Comparison of ENCODE assay signal across 11 cellular contexts in genomic region chr3:113743006-113743639, GRCh38. TPM values are rescaled to one million over a fixed set of nuclear protein-coding genes. Genes with fewer than 3 reads are reported as not detected.
A peak's percentile ranks its signal among the peaks of the same experiment; 100 is the strongest.
DNase-seq lines count a peak whose midpoint lies in the region; ATAC-seq, FAIRE-seq and TF ChIP-seq lines count a peak whose summit lies in the region.
"Had no signal": no experiment of that assay in that cellular context is flagged by ENCODE, and none has a peak within 500 bp of the region (broad histone marks: within the 10 kb centered on the region; RNA-seq: fewer than 3 reads in every experiment).

No MANE protein-coding gene starts in this region.

- no peaks in the 10 kb centered on the region for H3K27me3 ChIP-seq in CD4-positive, alpha-beta memory T cell (ENCODE audit: insufficient read depth, low read length)
- H3K27me3 ChIP-seq in HL-60 (ENCODE audit: insufficient read depth, poor library complexity, severe bottlenecking): no peaks in the 10 kb centered on the region
- no peaks in the 10 kb centered on the region for H3K27me3 ChIP-seq in naive thymus-derived CD4-positive, alpha-beta T cell (ENCODE audit: control insufficient read depth in 2 of 2, insufficient read depth in 2 of 2, low read length in 2 of 2)

- H3K9me3 ChIP-seq in CD4-positive, alpha-beta memory T cell (ENCODE audit: control insufficient read depth in 1 of 2, low read length in 2 of 2): no peaks in the 10 kb centered on the region
- no peaks in the 10 kb centered on the region for H3K9me3 ChIP-seq in naive thymus-derived CD4-positive, alpha-beta T cell (ENCODE audit: control insufficient read depth in 2 of 3, low read length in 3 of 3)

- H3K27ac Mint-ChIP-seq in CD4-positive, alpha-beta memory T cell: peak overlapping the region in 6 of 7 donors; percentile 19 to 100 (median 86)
- H3K27ac Mint-ChIP-seq in activated naive CD8-positive, alpha-beta T cell treated with anti-CD3 and anti-CD28 coated beads, Interleukin-2, amount 10 ng/mL, durations not matched to agents 7 days and 5 days: no peak overlapping the region
- H3K27ac Mint-ChIP-seq in naive thymus-derived CD4-positive, alpha-beta T cell: peak overlapping the region in 2 of 9 donors; percentile 100

- no peaks in the 10 kb centered on the region for H3K27me3 Mint-ChIP-seq in CD4-positive, alpha-beta memory T cell
- no peaks in the 10 kb centered on the region for H3K27me3 Mint-ChIP-seq in activated naive CD8-positive, alpha-beta T cell treated with anti-CD3 and anti-CD28 coated beads, Interleukin-2, amount 10 ng/mL, durations not matched to agents 7 days and 5 days
- no peaks in the 10 kb centered on the region for H3K27me3 Mint-ChIP-seq in naive thymus-derived CD4-positive, alpha-beta T cell

- peak overlapping the region; percentile 57 to 99 (median 97) for H3K4me3 Mint-ChIP-seq in CD4-positive, alpha-beta memory T cell
- H3K4me3 Mint-ChIP-seq in activated naive CD8-positive, alpha-beta T cell treated with anti-CD3 and anti-CD28 coated beads, Interleukin-2, amount 10 ng/mL, durations not matched to agents 7 days and 5 days: peak overlapping the region; percentile 96
- peak overlapping the region in 9 of 10 donors; percentile 23 to 100 (median 96) for H3K4me3 Mint-ChIP-seq in naive thymus-derived CD4-positive, alpha-beta T cell

- peaks cover 0 to 17% of the 10 kb centered on the region in 2 donors for H3K36me3 Mint-ChIP-seq in CD4-positive, alpha-beta memory T cell
- H3K36me3 Mint-ChIP-seq in activated naive CD8-positive, alpha-beta T cell treated with anti-CD3 and anti-CD28 coated beads, Interleukin-2, amount 10 ng/mL, durations not matched to agents 7 days and 5 days: peaks cover 15% of the 10 kb centered on the region
- H3K36me3 Mint-ChIP-seq in naive thymus-derived CD4-positive, alpha-beta T cell: peaks cover 0 to 7% (median 1%) of the 10 kb centered on the region in 5 donors

- CTCF ChIA-PET in CD4-positive, alpha-beta memory T cell (lab: Charles Lee; ENCODE audit: partially characterized antibody): interaction anchor here (1.0 to 5.8 kb wide), 4 partner anchors 47 to 250 kb away, joined by 3 to 49 read pairs (median 24); partner anchors contain the start of genes GRAMD1C and USF3
- CTCF ChIA-PET in naive thymus-derived CD4-positive, alpha-beta T cell (lab: Charles Lee): interaction anchor here (0.9 kb wide), 1 partner anchor 250 kb away, joined by 4 read pairs; no protein-coding TSS in a partner anchor

- POLR2A ChIA-PET in CD4-positive, alpha-beta memory T cell (lab: Charles Lee; ENCODE audit: partially characterized antibody): interaction anchor here (0.5 to 5.9 kb wide), 3 partner anchors 20 to 61 kb away, joined by 3 to 87 read pairs (median 3); partner anchors contain the start of gene USF3
- POLR2A ChIA-PET in activated naive CD8-positive, alpha-beta T cell treated with anti-CD3 and anti-CD28 coated beads, Interleukin-2, amount 10 ng/mL, durations not matched to agents 7 days and 5 days (lab: Charles Lee): no interaction called here
- POLR2A ChIA-PET in naive thymus-derived CD4-positive, alpha-beta T cell (lab: Charles Lee): no interaction called here

- peaks cover 0 to 4% (median 0%) of the 10 kb centered on the region in 8 donors for H3K9me3 Mint-ChIP-seq in CD4-positive, alpha-beta memory T cell
- H3K9me3 Mint-ChIP-seq in activated naive CD8-positive, alpha-beta T cell treated with anti-CD3 and anti-CD28 coated beads, Interleukin-2, amount 10 ng/mL, durations not matched to agents 7 days and 5 days: no peaks in the 10 kb centered on the region
- H3K9me3 Mint-ChIP-seq in naive thymus-derived CD4-positive, alpha-beta T cell: peaks cover 0 to 6% (median 0%) of the 10 kb centered on the region in 11 donors

- FAIRE-seq in H54 (lab: Jason Lieb, UNC): no peak

- intact Hi-C loops in CD4-positive, alpha-beta memory T cell (cut with micrococcal nuclease): loop anchor here (10.0 kb wide), 3 partner anchors 138 to 552 kb away; partner anchors contain the start of gene TIGIT
- intact Hi-C loops in naive thymus-derived CD4-positive, alpha-beta T cell (cut with micrococcal nuclease): loop anchor here (10.0 kb wide), 3 partner anchors 138 to 1068 kb away; a partner anchor contains a TSS

- no peak for TF ChIP-seq CTCF in HL-60 (IDR thresholded peaks at IDR 0.05; ENCODE audit: insufficient read depth, low read length)

- no peak for DNase-seq in CD4-positive, alpha-beta memory T cell
- DNase-seq in HL-60 (ENCODE audit: low read depth in 1 of 2, low spot score in 1 of 2): no peak
- no peak for DNase-seq in activated naive CD8-positive, alpha-beta T cell treated with anti-CD3 and anti-CD28 coated beads, Interleukin-2, amount 10 ng/mL, durations not matched to agents 7 days and 5 days
- DNase-seq in naive thymus-derived CD4-positive, alpha-beta T cell: no peak
- DNase-seq in H54 (ENCODE audit: insufficient read length, low spot score): no peak
- DNase-seq in dedifferentiated amniotic fluid mesenchymal stem cell (ENCODE audit: extremely low spot score): no peak
- no peak for DNase-seq in NCI-H2081 (lab: John Stamatoyannopoulos, UW)
- DNase-seq in hippocampal formation (lab: John Stamatoyannopoulos, UW): no peak
- DNase-seq: glutamatergic neuron; NCI-H345; stimulated activated CD4-positive, alpha-beta T cell treated with anti-CD3 and anti-CD28 coated beads, Interleukin-4, amount 100 ng/mL, for 4 hours had no signal

- ATAC-seq in activated naive CD8-positive, alpha-beta T cell treated with anti-CD3 and anti-CD28 coated beads, Interleukin-2, amount 10 ng/mL, durations not matched to agents 7 days and 5 days (ENCODE audit: low read depth): no peak
- ATAC-seq in naive thymus-derived CD4-positive, alpha-beta T cell: no peak

- TF ChIP-seq POLR2A in H54 (IDR thresholded peaks at IDR 0.05; ENCODE audit: low read depth, low read length): no peak

- peaks cover 67% of the 10 kb centered on the region for H3K4me1 ChIP-seq in CD4-positive, alpha-beta memory T cell (ENCODE audit: insufficient read depth, low read length)
- H3K4me1 ChIP-seq in naive thymus-derived CD4-positive, alpha-beta T cell (ENCODE audit: control insufficient read depth in 2 of 2, insufficient read depth in 2 of 2, low read length in 2 of 2): peaks cover 24 to 43% of the 10 kb centered on the region in 2 donors

- no peaks in the 10 kb centered on the region for H3K36me3 ChIP-seq in CD4-positive, alpha-beta memory T cell (ENCODE audit: insufficient read depth, low read length)
- H3K36me3 ChIP-seq in naive thymus-derived CD4-positive, alpha-beta T cell (ENCODE audit: control insufficient read depth in 2 of 3, insufficient read depth in 3 of 3, low read length in 3 of 3): no peaks in the 10 kb centered on the region

- no peak overlapping the region for H3K4me3 ChIP-seq in CD4-positive, alpha-beta memory T cell (ENCODE audit: low read length in 2 of 2)
- no peak overlapping the region; the same call in 1 of the 2 replicates for H3K4me3 ChIP-seq in HL-60 (replicated peaks; ENCODE audit: insufficient read depth, low read length)
- H3K4me3 ChIP-seq in naive thymus-derived CD4-positive, alpha-beta T cell (ENCODE audit: low read length): peak overlapping the region; percentile 13

- H3K4me1 Mint-ChIP-seq in CD4-positive, alpha-beta memory T cell: peaks cover 44 to 83% (median 57%) of the 10 kb centered on the region in 4 donors
- peaks cover 43% of the 10 kb centered on the region for H3K4me1 Mint-ChIP-seq in activated naive CD8-positive, alpha-beta T cell treated with anti-CD3 and anti-CD28 coated beads, Interleukin-2, amount 10 ng/mL, durations not matched to agents 7 days and 5 days
- H3K4me1 Mint-ChIP-seq in naive thymus-derived CD4-positive, alpha-beta T cell: peaks cover 33 to 75% (median 66%) of the 10 kb centered on the region in 7 donors

- peak overlapping the region; percentile 21 for H3K27ac ChIP-seq in CD4-positive, alpha-beta memory T cell (ENCODE audit: low read depth, low read length)
- peak overlapping the region; percentile 16; the same call in 1 of the 2 replicates for H3K27ac ChIP-seq in HL-60 (replicated peaks)
- H3K27ac ChIP-seq in naive thymus-derived CD4-positive, alpha-beta T cell (ENCODE audit: low read depth, low read length): no peak overlapping the region

RNA-seq across cellular contexts. Expression of gene NAA50, which starts 2.9 kb away (rescaled TPM):
- 10 to 100 TPM; 65.1 to 69.9 TPM for total RNA-seq in CD4-positive, alpha-beta memory T cell
- polyA plus RNA-seq in CD4-positive, alpha-beta memory T cell: 10 to 100 TPM; 77.5 to 77.7 TPM
- total RNA-seq in activated naive CD8-positive, alpha-beta T cell treated with anti-CD3 and anti-CD28 coated beads, Interleukin-2, amount 10 ng/mL, durations not matched to agents 7 days and 5 days: 10 to 100 TPM; 90.9 to 91.0 TPM
- 10 to 100 TPM; 38.2 to 89.9 (median 50.6) TPM for total RNA-seq in naive thymus-derived CD4-positive, alpha-beta T cell
- 10 to 100 TPM; 55.4 to 57.9 TPM for polyA plus RNA-seq in naive thymus-derived CD4-positive, alpha-beta T cell

RNA-seq across cellular contexts. Expression of gene ATP6V1A, which starts 3.7 kb away (rescaled TPM):
- 10 to 100 TPM; 24.1 to 26.1 TPM for total RNA-seq in CD4-positive, alpha-beta memory T cell
- polyA plus RNA-seq in CD4-positive, alpha-beta memory T cell: 10 to 100 TPM; 22.7 to 26.6 TPM
- 10 to 100 TPM; 32.9 to 36.5 TPM for total RNA-seq in activated naive CD8-positive, alpha-beta T cell treated with anti-CD3 and anti-CD28 coated beads, Interleukin-2, amount 10 ng/mL, durations not matched to agents 7 days and 5 days
- 10 to 100 TPM; 11.9 to 44.8 (median 28.1) TPM for total RNA-seq in naive thymus-derived CD4-positive, alpha-beta T cell
- polyA plus RNA-seq in naive thymus-derived CD4-positive, alpha-beta T cell: 10 to 100 TPM; 29.0 to 41.1 TPM

RNA-seq across cellular contexts. Expression of gene USF3, which starts 46.7 kb away (rescaled TPM):
- 10 to 100 TPM; 23.3 to 23.7 TPM for total RNA-seq in CD4-positive, alpha-beta memory T cell
- polyA plus RNA-seq in CD4-positive, alpha-beta memory T cell: 1 to 10 TPM; 1.4 to 5.8 TPM
- 10 to 100 TPM; 20.6 to 20.9 TPM for total RNA-seq in activated naive CD8-positive, alpha-beta T cell treated with anti-CD3 and anti-CD28 coated beads, Interleukin-2, amount 10 ng/mL, durations not matched to agents 7 days and 5 days
- 10 to 100 TPM; 20.2 to 31.8 (median 22.6) TPM for total RNA-seq in naive thymus-derived CD4-positive, alpha-beta T cell
- 1 to 10 TPM; 3.3 to 6.0 TPM for polyA plus RNA-seq in naive thymus-derived CD4-positive, alpha-beta T cell
